8 cellular contexts compared by ENCODE assay signal in the genomic region with DNA sequence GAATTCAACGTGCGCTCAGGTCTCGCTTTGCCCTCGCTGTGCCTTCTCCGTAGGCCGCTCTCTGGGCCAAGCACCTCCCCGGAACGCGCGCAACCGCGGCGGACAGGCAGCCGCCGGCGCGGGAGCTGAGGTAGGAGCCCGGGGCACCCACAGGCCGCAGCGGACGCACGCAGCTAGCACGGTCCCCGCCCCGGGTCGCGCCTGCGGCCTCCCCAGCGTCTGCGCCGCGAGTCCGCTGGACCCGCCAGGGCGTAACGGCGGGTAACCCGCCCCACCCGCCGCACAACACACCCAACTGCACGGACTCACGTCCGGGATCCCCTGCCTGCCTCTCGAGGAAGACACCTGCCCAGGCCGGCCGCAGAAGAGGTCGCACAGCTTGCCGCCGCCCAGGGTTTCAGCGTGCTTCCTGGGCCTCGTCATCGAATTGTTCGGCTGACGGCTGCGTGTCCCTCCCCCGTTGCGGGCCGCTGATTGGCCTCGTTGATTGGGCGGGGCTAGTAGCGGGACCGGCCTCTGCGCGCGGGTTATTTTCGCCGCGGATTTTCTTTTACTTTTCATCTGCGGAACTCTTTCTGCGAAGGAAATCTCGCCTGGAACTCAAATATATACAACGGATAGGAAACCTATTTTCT. TPM values are rescaled to one million over a fixed set of nuclear protein-coding genes. Genes with fewer than 3 reads are reported as not detected.
DNase-seq lines count a peak whose midpoint lies in the region; ATAC-seq and TF ChIP-seq lines count a peak whose summit lies in the region.

CLCC1 (minus strand) TSS at position 433 of the 635 bp plus-strand sequence. CDS start 13,047 bp downstream, outside the sequence.

- POLR2A ChIA-PET in WTC11 (lab: Charles Lee), result interaction anchor here (0.7 kb wide), 1 partner anchor 293 kb away, joined by 4 read pairs; no protein-coding TSS in a partner anchor

- H3K9me3 Mint-ChIP-seq in WTC11, result no peaks in the 10 kb centered on the region

- peak; percentile 92 for DNase-seq in ACHN
- peak; percentile 88 for DNase-seq in NCI-H2227 treated with DMSO at 0.1 percent for 48 hours (lab: John Stamatoyannopoulos, UW)
- peak; percentile 90 for DNase-seq in WTC11 (ENCODE audit: low spot score)
- peak; percentile 91 to 92 for DNase-seq in cardiac fibroblast (ENCODE audit: low read depth in 2 of 2)
- DNase-seq in iPS-NIHi7 (ENCODE audit: extremely low spot score), result peak; percentile 98
- peak; percentile 58 for DNase-seq in smooth muscle cell of the brain vasculature (ENCODE audit: low read depth, low spot score)

- H3K4me1 Mint-ChIP-seq in WTC11, result peaks cover 17% of the 10 kb centered on the region

- CTCF ChIA-PET in WTC11 (lab: Charles Lee), result interaction anchor here (0.8 to 1.2 kb wide), 3 partner anchors 15 to 238 kb away, joined by 3 to 4 read pairs (median 3); no protein-coding TSS in a partner anchor

- in situ Hi-C loops in ACHN (cut with HindIII; ENCODE audit: low pct_ligation_motif_present, low pct_unique_long_range_greater_than_20kb, low sequenced_read_pairs), result no loop called here

- ATAC-seq in GM18873 (IDR thresholded peaks at IDR 0.05; ENCODE audit: low FRiP score, unreplicated experiment), result peak; percentile 86
- peak; percentile 90 for ATAC-seq in HG03139 (IDR thresholded peaks at IDR 0.05; ENCODE audit: unreplicated experiment)
- peak; percentile 95 for ATAC-seq in WTC11

- peak within 1 kb of the TSS; percentile 45 for H3K27ac Mint-ChIP-seq in WTC11

- H3K4me3 Mint-ChIP-seq in WTC11, result peak within 1 kb of the TSS; percentile 80

- TF ChIP-seq CTCF in WTC11 (IDR thresholded peaks at IDR 0.05) (no peak), cardiac fibroblast (IDR thresholded peaks at IDR 0.05; ENCODE audit: low read depth, low read length) (no peak)

- H3K27me3 Mint-ChIP-seq in WTC11 (ENCODE audit: low read depth), result no peaks in the 10 kb centered on the region

- H3K4me3 ChIP-seq in cardiac fibroblast (replicated peaks in 1 of 2; ENCODE audit: low read depth in 2 of 2, low read length in 2 of 2), result peak within 1 kb of the TSS; percentile 69 to 74

- H3K36me3 Mint-ChIP-seq in WTC11, result no peaks in the 10 kb centered on the region

TF ChIP-seq in WTC11, 78 proteins besides CTCF, POLR2A, EP300 and RAD21 (continues in another document):
- peak; percentile 65 for TF ChIP-seq TEAD1 (CRISPR knock-in tag; IDR thresholded peaks at IDR 0.05)
- no peak for TF ChIP-seq ZNF396 (CRISPR knock-in tag; IDR thresholded peaks at IDR 0.05; ENCODE audit: borderline replicate concordance)
- no peak for TF ChIP-seq CBFB (CRISPR knock-in tag; IDR thresholded peaks at IDR 0.05; ENCODE audit: low read depth)
- no peak for TF ChIP-seq GRHL2 (CRISPR knock-in tag; IDR thresholded peaks at IDR 0.05; ENCODE audit: insufficient replicate concordance, severe bottlenecking)
- no peak for TF ChIP-seq RORB (CRISPR knock-in tag; IDR thresholded peaks at IDR 0.05)
- 0 out of 2 replicates have a peak, but pooled peaks have one; percentile 53 for TF ChIP-seq MYBL2 (CRISPR knock-in tag; IDR thresholded peaks at IDR 0.05)
- TF ChIP-seq FOXP4 (CRISPR knock-in tag; IDR thresholded peaks at IDR 0.05), result peak; percentile 74
- TF ChIP-seq JUN (CRISPR knock-in tag; IDR thresholded peaks at IDR 0.05), result no peak
- TF ChIP-seq ELF4 (CRISPR knock-in tag; IDR thresholded peaks at IDR 0.05; ENCODE audit: low read depth), result no peak
- TF ChIP-seq NR3C1 (CRISPR knock-in tag; conservative IDR thresholded peaks at IDR 0.05; ENCODE audit: low read depth), result no peak
- no peak for TF ChIP-seq TCF7 (CRISPR knock-in tag; IDR thresholded peaks at IDR 0.05; ENCODE audit: low read depth)
- no peak for TF ChIP-seq MLX (CRISPR knock-in tag; IDR thresholded peaks at IDR 0.05)
- TF ChIP-seq, protein P1, sequence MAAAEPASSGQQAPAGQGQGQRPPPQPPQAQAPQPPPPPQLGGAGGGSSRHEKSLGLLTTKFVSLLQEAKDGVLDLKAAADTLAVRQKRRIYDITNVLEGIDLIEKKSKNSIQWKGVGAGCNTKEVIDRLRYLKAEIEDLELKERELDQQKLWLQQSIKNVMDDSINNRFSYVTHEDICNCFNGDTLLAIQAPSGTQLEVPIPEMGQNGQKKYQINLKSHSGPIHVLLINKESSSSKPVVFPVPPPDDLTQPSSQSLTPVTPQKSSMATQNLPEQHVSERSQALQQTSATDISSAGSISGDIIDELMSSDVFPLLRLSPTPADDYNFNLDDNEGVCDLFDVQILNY (CRISPR knock-in tag; IDR thresholded peaks at IDR 0.05), result peak; percentile 77
- TF ChIP-seq ARID4B (CRISPR knock-in tag; IDR thresholded peaks at IDR 0.05; ENCODE audit: borderline replicate concordance), result peak; percentile 80
- TF ChIP-seq AR (CRISPR knock-in tag; IDR thresholded peaks at IDR 0.05), result no peak

RNA-seq across cellular contexts. Expression of gene CLCC1, which starts in this region (rescaled TPM):
- 25.1 to 27.4 TPM (median 25.7 TPM) in 3 replicates for total RNA-seq in WTC11 (2021)

Comparison
In these comparisons a context has a peak if more than half of its experiments do, and no peak if none do; other contexts are left out.
1. Peak in every context shown above with its lines: DNase-seq, ATAC-seq and H3K4me3 ChIP-seq.